Comparison of ENCODE assay signal across 1 cellular context in the genomic region with DNA sequence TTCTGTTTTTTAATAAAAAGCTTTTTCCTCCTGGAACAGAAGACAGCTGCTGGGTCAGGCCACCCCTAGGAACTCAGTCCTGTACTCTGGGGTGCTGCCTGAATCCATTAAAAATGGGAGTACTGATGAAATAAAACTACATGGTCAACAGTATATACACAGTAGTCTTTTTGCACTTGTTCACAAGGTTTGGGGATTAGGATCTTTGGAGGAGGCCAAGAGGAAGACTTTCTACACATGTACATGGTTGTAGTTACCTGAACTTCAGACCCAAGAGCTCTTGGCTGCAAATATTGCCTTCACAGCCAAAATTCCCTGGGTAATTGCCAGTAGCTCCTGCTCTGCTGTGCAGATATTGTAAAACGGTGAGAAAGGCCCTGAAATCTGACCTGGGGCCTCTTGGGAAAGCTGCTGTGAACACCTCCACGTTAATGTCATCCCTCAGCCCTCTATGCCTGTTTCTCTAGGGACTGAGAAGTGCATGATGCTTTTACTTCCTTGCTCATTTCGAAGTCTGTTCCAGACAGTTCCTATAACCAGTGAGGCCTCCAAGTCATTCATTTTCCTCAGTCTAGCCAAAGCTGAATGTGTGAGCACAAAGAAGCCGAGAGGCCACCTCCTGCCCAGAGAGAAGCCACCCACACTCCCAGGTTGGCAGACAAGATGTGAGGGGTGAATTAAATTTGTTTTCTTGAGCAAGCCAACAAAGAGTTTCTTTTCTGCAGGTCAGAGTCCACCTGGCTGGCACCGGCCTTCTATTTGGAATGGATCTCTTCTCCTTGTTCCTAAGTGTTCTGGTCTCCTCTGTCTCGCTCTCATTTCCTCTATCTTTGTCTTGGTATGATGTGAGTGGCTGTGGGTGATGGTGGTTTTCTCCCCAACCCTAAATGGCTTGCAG.
TF ChIP-seq lines count a peak whose summit lies in the region.

No MANE protein-coding gene starts in this region.

TF ChIP-seq in A549, 52 proteins besides CTCF, POLR2A, EP300 and RAD21 (continued from another document):
- TF ChIP-seq ESRRA (IDR thresholded peaks at IDR 0.05; ENCODE audit: borderline replicate concordance, low read length) (no peak), BHLHE40 (IDR thresholded peaks at IDR 0.05; ENCODE audit: low read depth, low read length) (no peak), JUNB (IDR thresholded peaks at IDR 0.05) (no peak), FOXS1 (CRISPR knock-in tag; IDR thresholded peaks at IDR 0.05) (no peak), TFCP2L1 (CRISPR knock-in tag; IDR thresholded peaks at IDR 0.05) (peak; percentile 83; the same call in 1 of the 2 replicates), SMC3 (IDR thresholded peaks at IDR 0.05) (peak; percentile 14; the same call in 1 of the 3 replicates), HEYL (CRISPR knock-in tag; IDR thresholded peaks at IDR 0.05) (no peak), CBX2 (IDR thresholded peaks at IDR 0.05; ENCODE audit: borderline replicate concordance, low read depth) (no peak), MYC (IDR thresholded peaks at IDR 0.05; ENCODE audit: borderline replicate concordance, low read length) (0 out of 2 replicates have a peak, but pooled peaks have one; percentile 32), RFX5 (IDR thresholded peaks at IDR 0.05) (no peak), ZSCAN20 (CRISPR knock-in tag; IDR thresholded peaks at IDR 0.05) (no peak), FOSB (CRISPR knock-in tag; IDR thresholded peaks at IDR 0.05) (0 out of 2 replicates have a peak, but pooled peaks have one; percentile 46), NFE2L2 (conservative IDR thresholded peaks at IDR 0.05; ENCODE audit: low read length) (no peak), PHF8 (IDR thresholded peaks at IDR 0.05; ENCODE audit: borderline replicate concordance, low read depth) (no peak), RARB (CRISPR knock-in tag; IDR thresholded peaks at IDR 0.05) (no peak; the same call in none of the 2 replicates), RNF2 (IDR thresholded peaks at IDR 0.05; ENCODE audit: borderline replicate concordance, low read depth) (no peak), ZC3H11A (IDR thresholded peaks at IDR 0.05) (no peak)
- TF ChIP-seq, protein P1, sequence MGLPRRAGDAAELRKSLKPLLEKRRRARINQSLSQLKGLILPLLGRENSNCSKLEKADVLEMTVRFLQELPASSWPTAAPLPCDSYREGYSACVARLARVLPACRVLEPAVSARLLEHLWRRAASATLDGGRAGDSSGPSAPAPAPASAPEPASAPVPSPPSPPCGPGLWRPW (IDR thresholded peaks at IDR 0.05): no peak
- TF ChIP-seq, protein P2, sequence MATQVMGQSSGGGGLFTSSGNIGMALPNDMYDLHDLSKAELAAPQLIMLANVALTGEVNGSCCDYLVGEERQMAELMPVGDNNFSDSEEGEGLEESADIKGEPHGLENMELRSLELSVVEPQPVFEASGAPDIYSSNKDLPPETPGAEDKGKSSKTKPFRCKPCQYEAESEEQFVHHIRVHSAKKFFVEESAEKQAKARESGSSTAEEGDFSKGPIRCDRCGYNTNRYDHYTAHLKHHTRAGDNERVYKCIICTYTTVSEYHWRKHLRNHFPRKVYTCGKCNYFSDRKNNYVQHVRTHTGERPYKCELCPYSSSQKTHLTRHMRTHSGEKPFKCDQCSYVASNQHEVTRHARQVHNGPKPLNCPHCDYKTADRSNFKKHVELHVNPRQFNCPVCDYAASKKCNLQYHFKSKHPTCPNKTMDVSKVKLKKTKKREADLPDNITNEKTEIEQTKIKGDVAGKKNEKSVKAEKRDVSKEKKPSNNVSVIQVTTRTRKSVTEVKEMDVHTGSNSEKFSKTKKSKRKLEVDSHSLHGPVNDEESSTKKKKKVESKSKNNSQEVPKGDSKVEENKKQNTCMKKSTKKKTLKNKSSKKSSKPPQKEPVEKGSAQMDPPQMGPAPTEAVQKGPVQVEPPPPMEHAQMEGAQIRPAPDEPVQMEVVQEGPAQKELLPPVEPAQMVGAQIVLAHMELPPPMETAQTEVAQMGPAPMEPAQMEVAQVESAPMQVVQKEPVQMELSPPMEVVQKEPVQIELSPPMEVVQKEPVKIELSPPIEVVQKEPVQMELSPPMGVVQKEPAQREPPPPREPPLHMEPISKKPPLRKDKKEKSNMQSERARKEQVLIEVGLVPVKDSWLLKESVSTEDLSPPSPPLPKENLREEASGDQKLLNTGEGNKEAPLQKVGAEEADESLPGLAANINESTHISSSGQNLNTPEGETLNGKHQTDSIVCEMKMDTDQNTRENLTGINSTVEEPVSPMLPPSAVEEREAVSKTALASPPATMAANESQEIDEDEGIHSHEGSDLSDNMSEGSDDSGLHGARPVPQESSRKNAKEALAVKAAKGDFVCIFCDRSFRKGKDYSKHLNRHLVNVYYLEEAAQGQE (IDR thresholded peaks at IDR 0.05): no peak
- TF ChIP-seq, protein P3, sequence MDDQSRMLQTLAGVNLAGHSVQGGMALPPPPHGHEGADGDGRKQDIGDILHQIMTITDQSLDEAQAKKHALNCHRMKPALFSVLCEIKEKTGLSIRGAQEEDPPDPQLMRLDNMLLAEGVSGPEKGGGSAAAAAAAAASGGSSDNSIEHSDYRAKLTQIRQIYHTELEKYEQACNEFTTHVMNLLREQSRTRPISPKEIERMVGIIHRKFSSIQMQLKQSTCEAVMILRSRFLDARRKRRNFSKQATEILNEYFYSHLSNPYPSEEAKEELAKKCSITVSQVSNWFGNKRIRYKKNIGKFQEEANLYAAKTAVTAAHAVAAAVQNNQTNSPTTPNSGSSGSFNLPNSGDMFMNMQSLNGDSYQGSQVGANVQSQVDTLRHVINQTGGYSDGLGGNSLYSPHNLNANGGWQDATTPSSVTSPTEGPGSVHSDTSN (IDR thresholded peaks at IDR 0.05): no peak
- TF ChIP-seq, protein P4, sequence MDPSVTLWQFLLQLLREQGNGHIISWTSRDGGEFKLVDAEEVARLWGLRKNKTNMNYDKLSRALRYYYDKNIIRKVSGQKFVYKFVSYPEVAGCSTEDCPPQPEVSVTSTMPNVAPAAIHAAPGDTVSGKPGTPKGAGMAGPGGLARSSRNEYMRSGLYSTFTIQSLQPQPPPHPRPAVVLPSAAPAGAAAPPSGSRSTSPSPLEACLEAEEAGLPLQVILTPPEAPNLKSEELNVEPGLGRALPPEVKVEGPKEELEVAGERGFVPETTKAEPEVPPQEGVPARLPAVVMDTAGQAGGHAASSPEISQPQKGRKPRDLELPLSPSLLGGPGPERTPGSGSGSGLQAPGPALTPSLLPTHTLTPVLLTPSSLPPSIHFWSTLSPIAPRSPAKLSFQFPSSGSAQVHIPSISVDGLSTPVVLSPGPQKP (IDR thresholded peaks at IDR 0.05; ENCODE audit: low read depth, low read length): no peak
- TF ChIP-seq, protein P5, sequence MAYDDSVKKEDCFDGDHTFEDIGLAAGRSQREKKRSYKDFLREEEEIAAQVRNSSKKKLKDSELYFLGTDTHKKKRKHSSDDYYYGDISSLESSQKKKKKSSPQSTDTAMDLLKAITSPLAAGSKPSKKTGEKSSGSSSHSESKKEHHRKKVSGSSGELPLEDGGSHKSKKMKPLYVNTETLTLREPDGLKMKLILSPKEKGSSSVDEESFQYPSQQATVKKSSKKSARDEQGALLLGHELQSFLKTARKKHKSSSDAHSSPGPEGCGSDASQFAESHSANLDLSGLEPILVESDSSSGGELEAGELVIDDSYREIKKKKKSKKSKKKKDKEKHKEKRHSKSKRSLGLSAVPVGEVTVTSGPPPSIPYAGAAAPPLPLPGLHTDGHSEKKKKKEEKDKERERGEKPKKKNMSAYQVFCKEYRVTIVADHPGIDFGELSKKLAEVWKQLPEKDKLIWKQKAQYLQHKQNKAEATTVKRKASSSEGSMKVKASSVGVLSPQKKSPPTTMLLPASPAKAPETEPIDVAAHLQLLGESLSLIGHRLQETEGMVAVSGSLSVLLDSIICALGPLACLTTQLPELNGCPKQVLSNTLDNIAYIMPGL (CRISPR knock-in tag; IDR thresholded peaks at IDR 0.05; ENCODE audit: borderline replicate concordance): no peak
- TF ChIP-seq, protein P6, sequence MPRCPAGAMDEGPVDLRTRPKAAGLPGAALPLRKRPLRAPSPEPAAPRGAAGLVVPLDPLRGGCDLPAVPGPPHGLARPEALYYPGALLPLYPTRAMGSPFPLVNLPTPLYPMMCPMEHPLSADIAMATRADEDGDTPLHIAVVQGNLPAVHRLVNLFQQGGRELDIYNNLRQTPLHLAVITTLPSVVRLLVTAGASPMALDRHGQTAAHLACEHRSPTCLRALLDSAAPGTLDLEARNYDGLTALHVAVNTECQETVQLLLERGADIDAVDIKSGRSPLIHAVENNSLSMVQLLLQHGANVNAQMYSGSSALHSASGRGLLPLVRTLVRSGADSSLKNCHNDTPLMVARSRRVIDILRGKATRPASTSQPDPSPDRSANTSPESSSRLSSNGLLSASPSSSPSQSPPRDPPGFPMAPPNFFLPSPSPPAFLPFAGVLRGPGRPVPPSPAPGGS (IDR thresholded peaks at IDR 0.05): 0 out of 3 replicates have a peak, but pooled peaks have one; percentile 10
- TF ChIP-seq, protein P7, sequence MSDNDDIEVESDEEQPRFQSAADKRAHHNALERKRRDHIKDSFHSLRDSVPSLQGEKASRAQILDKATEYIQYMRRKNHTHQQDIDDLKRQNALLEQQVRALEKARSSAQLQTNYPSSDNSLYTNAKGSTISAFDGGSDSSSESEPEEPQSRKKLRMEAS (IDR thresholded peaks at IDR 0.05): peak; percentile 41; the same call in 1 of the 2 replicates
TF ChIP-seq in A549: peak in this region for 12.
